ENCODE assay signal across 21 cellular contexts in the genomic region with DNA sequence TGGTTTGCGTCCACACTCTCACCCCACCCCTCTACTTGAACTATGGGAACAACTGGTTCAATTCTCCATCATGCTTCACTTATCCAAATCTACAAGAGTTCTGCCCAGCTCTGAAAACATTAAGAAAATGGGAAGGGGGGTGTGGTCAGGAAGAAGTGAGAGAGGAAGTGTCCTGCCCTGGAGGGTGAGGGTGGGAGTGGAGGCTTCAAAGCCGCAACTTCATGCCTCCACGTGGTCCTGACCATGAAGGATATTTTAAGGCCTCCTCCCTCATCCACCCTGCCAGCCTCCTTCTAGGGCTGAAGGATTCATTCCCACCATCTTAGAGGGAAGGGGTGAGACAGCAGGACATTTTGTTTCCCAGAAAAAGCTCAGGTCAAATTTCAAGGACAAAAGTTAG. TPM values are rescaled to one million over a fixed set of nuclear protein-coding genes. Genes with fewer than 3 reads are reported as not detected.
"Had no signal": no experiment of that assay in that cellular context is flagged by ENCODE, and none has a peak within 500 bp of the region (broad histone marks: within the 10 kb centered on the region; RNA-seq: fewer than 3 reads in every experiment).

No MANE protein-coding gene starts in this region.

- H3K27ac ChIP-seq: cardiac muscle cell, epithelial cell of prostate, foreskin keratinocyte, lower lobe of right lung, neutrophil, pancreas, sigmoid colon, spleen, upper lobe of right lung had no signal

- H3K9me3 ChIP-seq: lower lobe of right lung, neutrophil, pancreas, sigmoid colon, spleen, upper lobe of right lung had no signal

- DNase-seq: activated CD4-positive, alpha-beta memory T cell treated with anti-CD3 and anti-CD28 coated beads, Interleukin-2, amount 10 ng/mL, durations not matched to agents 7 days and 5 days; activated CD4-positive, alpha-beta T cell treated with anti-CD3 and anti-CD28 coated beads for 48 hours; activated CD4-positive, CD25-positive, alpha-beta regulatory T cell; activated CD8-positive, alpha-beta memory T cell treated with anti-CD3 and anti-CD28 coated beads, Interleukin-2, amount 10 ng/mL, durations not matched to agents 7 days and 5 days; activated naive CD4-positive, alpha-beta T cell; activated naive CD8-positive, alpha-beta T cell treated with anti-CD3 and anti-CD28 coated beads for 36 hours; amniotic stem cell; dermis blood vessel endothelial cell; effector memory CD8-positive, alpha-beta T cell; foreskin keratinocyte; natural killer cell; pancreas; spleen; stimulated activated CD4-positive, alpha-beta T cell treated with anti-CD3 and anti-CD28 coated beads, Interleukin-4, amount 100 ng/mL, for 4 hours; stimulated activated naive B cell treated with anti-CD40 and anti-IgM and Interleukin-4, amounts not matched to agents 10 μg/mL and 1 μg/mL and 100 μg/mL, for 72 hours had no signal

- H3K36me3 ChIP-seq: cardiac muscle cell, lower lobe of right lung, neutrophil, pancreas, sigmoid colon, spleen, upper lobe of right lung had no signal

- H3K4me3 ChIP-seq: cardiac muscle cell, lower lobe of right lung, pancreas, sigmoid colon, spleen, upper lobe of right lung had no signal

- H3K4me1 ChIP-seq: foreskin keratinocyte, lower lobe of right lung, pancreas, upper lobe of right lung had no signal

- ATAC-seq: activated CD8-positive, alpha-beta memory T cell treated with anti-CD3 and anti-CD28 coated beads, Interleukin-2, amount 10 ng/mL, durations not matched to agents 7 days and 5 days; effector memory CD8-positive, alpha-beta T cell; foreskin keratinocyte; natural killer cell; stimulated activated naive B cell treated with anti-CD40 and anti-IgM and Interleukin-4, amounts not matched to agents 10 μg/mL and 1 μg/mL and 100 μg/mL, for 72 hours had no signal

RNA-seq across cellular contexts. Expression of a gene that starts 5.0 kb away (rescaled TPM):
- total RNA-seq: activated CD4-positive, alpha-beta memory T cell treated with anti-CD3 and anti-CD28 coated beads, Interleukin-2, amount 10 ng/mL, durations not matched to agents 7 days and 5 days; activated CD8-positive, alpha-beta memory T cell treated with anti-CD3 and anti-CD28 coated beads, Interleukin-2, amount 10 ng/mL, durations not matched to agents 7 days and 5 days; dermis blood vessel endothelial cell; foreskin keratinocyte; natural killer cell; spleen had no signal

RNA-seq across cellular contexts. Expression of a gene that starts 59.7 kb away (rescaled TPM):
- total RNA-seq: activated CD4-positive, alpha-beta memory T cell treated with anti-CD3 and anti-CD28 coated beads, Interleukin-2, amount 10 ng/mL, durations not matched to agents 7 days and 5 days; activated CD8-positive, alpha-beta memory T cell treated with anti-CD3 and anti-CD28 coated beads, Interleukin-2, amount 10 ng/mL, durations not matched to agents 7 days and 5 days; cardiac muscle cell; foreskin keratinocyte; natural killer cell had no signal
